In genomic region chr17:537133-537532, GRCh38 we compare ENCODE assay signal across 19 cellular contexts.
DNase-seq lines count a peak whose midpoint lies in the region; ATAC-seq, FAIRE-seq and TF ChIP-seq lines count a peak whose summit lies in the region.
"Had no signal": no experiment of that assay in that cellular context is flagged by ENCODE, and none has a peak within 500 bp of the region (broad histone marks: within the 10 kb centered on the region; RNA-seq: fewer than 3 reads in every experiment).

No MANE protein-coding gene starts in this region.

- H3K9me3 Mint-ChIP-seq in GM23338 (no peaks in the 10 kb centered on the region), endodermal cell (no peaks in the 10 kb centered on the region)
- H3K9me3 Mint-ChIP-seq: CD4-positive, CD25-positive, alpha-beta regulatory T cell had no signal

- no peak overlapping the region; the same call in 1 of the 2 replicates for H2BK120ac ChIP-seq in IMR-90 (ENCODE audit: low read depth, low read length)

- H3K4me1 Mint-ChIP-seq in GM23338 (peaks cover 20% of the 10 kb centered on the region), endodermal cell (no peaks in the 10 kb centered on the region)

- dilution Hi-C loops in IMR-90 (cut with HindIII; ENCODE audit: low sequenced_read_pairs, unreplicated experiment) = no loop called here

- CTCF ChIA-PET in IMR-90 (lab: Yijun Ruan, JAX) = no interaction called here

- no peaks in the 10 kb centered on the region for H3K36me3 ChIP-seq in GM23338 (ENCODE audit: insufficient read depth)
- H3K36me3 ChIP-seq in IMR-90 (ENCODE audit: control insufficient read depth, insufficient read depth, low read length) = peaks cover 36% of the 10 kb centered on the region
- H3K36me3 ChIP-seq in endodermal cell (ENCODE audit: control insufficient read depth, insufficient read depth, low read length) = peaks cover 49% of the 10 kb centered on the region
- H3K36me3 ChIP-seq in neutrophil = no peaks in the 10 kb centered on the region
- no peaks in the 10 kb centered on the region; the same call in 1 of the 2 replicates for H3K36me3 ChIP-seq in SJCRH30

- H4K5ac ChIP-seq in IMR-90 (ENCODE audit: low read depth, low read length) = peak overlapping the region; percentile 12; the same call in 1 of the 2 replicates

- 76% methylated on average over 8 of the region's 14 CpGs; no CpG with 5 or more reads in 1 of the 2 experiments for WGBS in IMR-90 (ENCODE audit: extremely low coverage in 2 of 2, insufficient read length in 1 of 2), 2 experiments
- 51 to 74% methylated on average over 11 to 14 of the region's 14 CpGs for WGBS in endodermal cell (ENCODE audit: insufficient coverage in 1 of 2, insufficient read length in 1 of 2), 2 experiments

- H3K36me3 Mint-ChIP-seq in GM23338 (ENCODE audit: low read depth) (peaks cover 24% of the 10 kb centered on the region), endodermal cell (ENCODE audit: low read depth) (peaks cover 44% of the 10 kb centered on the region)

- H2AK5ac ChIP-seq in IMR-90 (ENCODE audit: low read depth, low read length) = peak overlapping the region; percentile 58; the same call in 1 of the 2 replicates

- H3K18ac ChIP-seq in IMR-90 (ENCODE audit: low read depth, low read length) = no peak overlapping the region

- H3K27ac ChIP-seq in GM23338 (ENCODE audit: low read depth) = peak overlapping the region; percentile 62; the same call in 1 of the 2 replicates
- H3K27ac ChIP-seq in IMR-90 (ENCODE audit: insufficient read depth, low read length) = no peak overlapping the region
- H3K27ac ChIP-seq in endodermal cell (ENCODE audit: low read depth, low read length) = no peak overlapping the region
- peak overlapping the region; percentile 96 for H3K27ac ChIP-seq in neutrophil
- no peak overlapping the region for H3K27ac ChIP-seq in SJCRH30
- H3K27ac ChIP-seq: SK-N-MC had no signal

- no peak overlapping the region for H4K91ac ChIP-seq in IMR-90 (ENCODE audit: insufficient read depth, low read depth, low read length)

- TF ChIP-seq RAD21 in IMR-90 (IDR thresholded peaks at IDR 0.05; ENCODE audit: low read length) = no peak

- no peak overlapping the region for H2BK20ac ChIP-seq in IMR-90 (ENCODE audit: low read depth, low read length)

- no peak overlapping the region for H2BK5ac ChIP-seq in IMR-90 (ENCODE audit: low read depth, low read length, poor library complexity, severe bottlenecking)

- TF ChIP-seq CTCF in GM23338 (conservative IDR thresholded peaks at IDR 0.05; ENCODE audit: low read depth in 2 of 2) (no peak), IMR-90 (conservative IDR thresholded peaks at IDR 0.05; ENCODE audit: low read depth, low read length) (no peak), endodermal cell (conservative IDR thresholded peaks at IDR 0.05) (no peak), neutrophil (IDR thresholded peaks at IDR 0.05) (no peak)

- peaks cover 0 to 5% of the 10 kb centered on the region in 2 experiments; a peak in 1 of 4 replicates for H3K79me1 ChIP-seq in IMR-90 (ENCODE audit: low read depth in 1 of 2, low read length in 2 of 2)

- no peaks in the 10 kb centered on the region for H4K20me1 ChIP-seq in GM23338 (replicated peaks; ENCODE audit: insufficient read depth)
- peaks cover 7% of the 10 kb centered on the region; the same call in 1 of the 2 replicates for H4K20me1 ChIP-seq in IMR-90 (ENCODE audit: insufficient read depth, low read length)

- no peak for TF ChIP-seq POLR2A in IMR-90 (IDR thresholded peaks at IDR 0.05; ENCODE audit: low read depth, low read length)

- POLR2A ChIA-PET in IMR-90 (lab: Charles Lee; ENCODE audit: unreplicated experiment) = no interaction called here

- no peak overlapping the region for H2BK15ac ChIP-seq in IMR-90 (ENCODE audit: low read depth, low read length)

- no peak overlapping the region for H3K4me3 Mint-ChIP-seq in GM23338
- H3K4me3 Mint-ChIP-seq in endodermal cell = no peak overlapping the region

- H3K23ac ChIP-seq in IMR-90 (ENCODE audit: low read depth, low read length) = no peak overlapping the region

- H3K27ac Mint-ChIP-seq in GM23338 (peak overlapping the region; percentile 61), endodermal cell (no peak overlapping the region)

- H3F3A ChIP-seq in GM23338 (replicated peaks; ENCODE audit: low read depth) = no peaks in the 10 kb centered on the region

- H3K14ac ChIP-seq in IMR-90 (replicated peaks; ENCODE audit: low read depth, low read length) = 0 out of 2 replicates have a peak overlapping the region, but pooled peaks have one; percentile 26

- H3K4me2 ChIP-seq in GM23338 (no peak overlapping the region), IMR-90 (ENCODE audit: low read depth, low read length) (no peak overlapping the region)

- H3K56ac ChIP-seq in IMR-90 (ENCODE audit: extremely low read depth, insufficient read depth, low read length) = no peak overlapping the region

- H3K4me3 ChIP-seq in GM23338 (no peak overlapping the region), IMR-90 (ENCODE audit: insufficient read depth, low read depth, low read length) (no peak overlapping the region), endodermal cell (ENCODE audit: low read length) (no peak overlapping the region), neutrophil (ENCODE audit: low read depth in 1 of 2, low read length in 1 of 2) (no peak overlapping the region), SJCRH30 (no peak overlapping the region)
- H3K4me3 ChIP-seq: MG63, SK-N-MC had no signal

- no peaks in the 10 kb centered on the region for H3K79me2 ChIP-seq in GM23338 (replicated peaks; ENCODE audit: insufficient read depth)

- H4K8ac ChIP-seq in IMR-90 (ENCODE audit: low read depth in 2 of 2, low read length in 2 of 2) = no peak overlapping the region

- H3K27me3 Mint-ChIP-seq in GM23338 (ENCODE audit: insufficient read depth, low read depth, poor library complexity) (peaks cover 2% of the 10 kb centered on the region), endodermal cell (ENCODE audit: insufficient read depth) (no peaks in the 10 kb centered on the region)
- H3K27me3 Mint-ChIP-seq: CD4-positive, CD25-positive, alpha-beta regulatory T cell had no signal

- H3K27me3 ChIP-seq in GM23338 (ENCODE audit: insufficient read depth) = no peaks in the 10 kb centered on the region
- H3K27me3 ChIP-seq in IMR-90 (ENCODE audit: control insufficient read depth, insufficient read depth, low read length) = no peaks in the 10 kb centered on the region
- no peaks in the 10 kb centered on the region for H3K27me3 ChIP-seq in endodermal cell (ENCODE audit: control insufficient read depth, insufficient read depth, low read length, poor library complexity, severe bottlenecking)
- H3K27me3 ChIP-seq in neutrophil = no peaks in the 10 kb centered on the region
- no peaks in the 10 kb centered on the region for H3K27me3 ChIP-seq in SJCRH30
- H3K27me3 ChIP-seq: MG63 had no signal

- peaks cover 5% of the 10 kb centered on the region; the same call in 1 of the 2 replicates for H3K4me1 ChIP-seq in GM23338 (ENCODE audit: insufficient read depth)
- peaks cover 11% of the 10 kb centered on the region for H3K4me1 ChIP-seq in IMR-90 (ENCODE audit: control insufficient read depth, insufficient read depth, low read length)
- no peaks in the 10 kb centered on the region for H3K4me1 ChIP-seq in endodermal cell (ENCODE audit: control insufficient read depth, insufficient read depth, low read length)
- peaks cover 84 to 91% of the 10 kb centered on the region in 2 experiments for H3K4me1 ChIP-seq in neutrophil (ENCODE audit: control insufficient read depth in 1 of 2, insufficient read depth in 1 of 2, low read depth in 1 of 2, low read length in 1 of 2)
- H3K4me1 ChIP-seq in SJCRH30 = no peaks in the 10 kb centered on the region
- H3K4me1 ChIP-seq: Caco-2 had no signal

- no peak for FAIRE-seq in RCC 7860 (lab: Jason Lieb, UNC)

- H3K9ac ChIP-seq in IMR-90 (ENCODE audit: low read depth, low read length) = no peak overlapping the region
- no peak overlapping the region for H3K9ac ChIP-seq in endodermal cell (ENCODE audit: extremely low read depth, low read length, poor library complexity, severe bottlenecking)

- H2AFZ ChIP-seq in GM23338 (no peak overlapping the region), IMR-90 (replicated peaks; ENCODE audit: low read length, poor library complexity) (no peak overlapping the region)

- in situ Hi-C loops in IMR-90 (cut with MboI; ENCODE audit: low sequenced_read_pairs) = no loop called here

- peak; percentile 62 for DNase-seq in GM23338 (ENCODE audit: low spot score)
- no peak for DNase-seq in IMR-90
- peak; percentile 71 for DNase-seq in endodermal cell
- DNase-seq in SJCRH30 = no peak
- no peak for DNase-seq in RCC 7860 (ENCODE audit: low spot score)
- DNase-seq: ACHN; AML-193; Caco-2; CD4-positive, CD25-positive, alpha-beta regulatory T cell; DMS153; Karpas-422; MG63; NCI-H1092; NCI-H1694; NCI-H510A treated with DMSO at 0.1 percent for 48 hours; NCI-H82 had no signal

- ATAC-seq in GM23338 (peak; percentile 64), IMR-90 (ENCODE audit: low read depth) (no peak), HG03342 (IDR thresholded peaks at IDR 0.05; ENCODE audit: unreplicated experiment) (no peak)

- peak overlapping the region; percentile 35 for H2AK9ac ChIP-seq in IMR-90 (replicated peaks; ENCODE audit: low read depth, low read length, poor library complexity)

- H3K9me3 ChIP-seq in IMR-90 (ENCODE audit: control insufficient read depth, insufficient read depth, low read length) (no peaks in the 10 kb centered on the region), endodermal cell (ENCODE audit: control insufficient read depth, low read length) (no peaks in the 10 kb centered on the region), neutrophil (no peaks in the 10 kb centered on the region), SJCRH30 (replicated peaks) (no peaks in the 10 kb centered on the region)
- H3K9me3 ChIP-seq: Caco-2, MG63 had no signal

- BruUV-seq in IMR-90 (replicated peaks; lab: Mats Ljungman, UMichigan) = no TSS peak

- H3K4ac ChIP-seq in IMR-90 (ENCODE audit: low read depth, low read length) = peak overlapping the region; percentile 34; the same call in 1 of the 2 replicates

- no peaks in the 10 kb centered on the region for H3K9me2 ChIP-seq in GM23338 (ENCODE audit: insufficient read depth)

- intact Hi-C loops in IMR-90 (cut with micrococcal nuclease) = no loop called here

- H3K9me1 ChIP-seq in IMR-90 (ENCODE audit: insufficient read depth, low read length) = peaks cover 23% of the 10 kb centered on the region

TF ChIP-seq in GM23338, 12 proteins besides CTCF, POLR2A, EP300 and RAD21 (continues in another document):
- no peak for TF ChIP-seq ZNF114 (CRISPR knock-in tag; IDR thresholded peaks at IDR 0.05)
- TF ChIP-seq EZH2phosphoT487 (IDR thresholded peaks at IDR 0.05; ENCODE audit: unreplicated experiment) = no peak
- TF ChIP-seq EZH2 (IDR thresholded peaks at IDR 0.05; ENCODE audit: low read depth, unreplicated experiment) = no peak
- no peak for TF ChIP-seq ZNF331 (CRISPR knock-in tag; IDR thresholded peaks at IDR 0.05; ENCODE audit: low read depth)

TF ChIP-seq in IMR-90, 13 proteins besides CTCF, POLR2A, EP300 and RAD21 (continues in another document):
- no peak for TF ChIP-seq FOS (IDR thresholded peaks at IDR 0.05; ENCODE audit: low read depth, low read length)
- no peak for TF ChIP-seq RCOR1 (IDR thresholded peaks at IDR 0.05; ENCODE audit: insufficient replicate concordance, low read length)
- no peak for TF ChIP-seq MAZ (IDR thresholded peaks at IDR 0.05; ENCODE audit: borderline replicate concordance, low read depth, low read length)
- TF ChIP-seq MAFK (IDR thresholded peaks at IDR 0.05; ENCODE audit: low read depth, low read length) = no peak
- no peak for TF ChIP-seq MXI1 (IDR thresholded peaks at IDR 0.05; ENCODE audit: borderline replicate concordance, low read depth, low read length)

Comparison
In these comparisons a context has a peak if more than half of its experiments do, and no peak if none do; other contexts are left out.
1. DNase-seq: peak in GM23338 (single experiment) and endodermal cell (single experiment); none in IMR-90 (single experiment), SJCRH30 (0 of 2) and RCC 7860 (single experiment).
2. H3K27ac ChIP-seq: peak in GM23338 (single experiment) and neutrophil (single experiment); none in IMR-90 (single experiment), endodermal cell (single experiment) and SJCRH30 (single experiment).